ENCODE assay signal across 8 cellular contexts in the genomic region with DNA sequence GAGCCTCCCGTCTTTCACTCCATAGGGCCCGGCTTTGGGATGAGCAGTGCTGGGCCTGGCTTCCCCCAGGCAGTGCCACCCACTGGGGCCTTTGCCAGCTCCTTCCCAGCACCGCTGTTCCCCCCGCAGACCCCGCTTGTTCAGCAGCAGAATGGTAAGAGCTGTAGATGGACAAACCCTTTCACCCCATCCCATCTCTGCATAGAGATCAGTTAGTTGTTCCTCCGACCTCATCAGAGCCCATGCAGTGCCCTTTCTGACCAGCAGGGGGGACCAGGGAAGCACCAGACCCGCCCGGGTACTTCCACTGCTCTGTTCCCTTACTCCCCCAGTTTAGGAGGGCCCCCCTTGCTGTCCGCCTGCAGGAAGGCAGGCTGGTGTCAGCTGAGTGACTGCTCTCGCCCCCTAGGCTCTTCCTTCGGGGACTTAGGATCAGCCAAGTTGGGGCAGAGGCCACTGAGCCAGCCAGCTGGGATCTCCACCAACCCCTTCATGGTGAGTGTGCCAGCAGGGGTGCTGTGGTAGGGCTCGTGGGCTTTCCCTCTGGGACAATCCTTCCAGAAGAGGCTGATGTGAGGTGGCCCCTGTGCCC. TPM values are rescaled to one million over a fixed set of nuclear protein-coding genes. Genes with fewer than 3 reads are reported as not detected.
DNase-seq lines count a peak whose midpoint lies in the region; ATAC-seq, FAIRE-seq and TF ChIP-seq lines count a peak whose summit lies in the region.

No MANE protein-coding gene starts in this region.

- peaks cover 0 to 13% (median 0%) of the 10 kb centered on the region in 4 donors for H3K36me3 ChIP-seq in transverse colon

- H3K27me3 ChIP-seq in transverse colon: no peaks in the 10 kb centered on the region

- ATAC-seq in HG02610 (IDR thresholded peaks at IDR 0.05; ENCODE audit: unreplicated experiment): peak; percentile 40
- ATAC-seq in GM21360 (IDR thresholded peaks at IDR 0.05; ENCODE audit: unreplicated experiment): no peak

- DNase-seq in COLO668 (lab: John Stamatoyannopoulos, UW; ENCODE audit: unreplicated experiment): peak; percentile 65
- DNase-seq in RCC 7860 (ENCODE audit: low spot score): peak; percentile 46
- DNase-seq in activated T-helper 1 cell treated with anti-CD3 and anti-CD28 coated beads, Interleukin-2, amount 50 U/mL, for 16 hours (ENCODE audit: low read depth in 1 of 2, low spot score in 1 of 2): peak; percentile 68 to 84
- peak; percentile 51 for DNase-seq in fibroblast of the conjunctiva (ENCODE audit: low read depth)
- DNase-seq in nucleus accumbens (lab: John Stamatoyannopoulos, UW): peak in 48 of 56 donors; percentile 9 to 87 (median 46)
- peak; percentile 88 for DNase-seq in transverse colon

- H3K27ac ChIP-seq in transverse colon: no peak overlapping the region

- intact Hi-C loops in transverse colon (cut with DNase I; ENCODE audit: low total_unique reads): loop anchor here (5.0 kb wide), 2 partner anchors 82 to 97 kb away; a partner anchor contains a TSS

- TF ChIP-seq EP300 in transverse colon (IDR thresholded peaks at IDR 0.05; ENCODE audit: low read depth): no peak

- no peak for FAIRE-seq in RCC 7860 (lab: Jason Lieb, UNC)

- in situ Hi-C loops in transverse colon (cut with MboI; ENCODE audit: low pct_ligation_motif_present in 1 of 4, low pct_unique_long_range_greater_than_20kb in 1 of 4, low sequenced_read_pairs in 3 of 4): no loop called here

- H3K9me3 ChIP-seq in transverse colon: no peaks in the 10 kb centered on the region

- H3K4me3 ChIP-seq in transverse colon: no peak overlapping the region

- peak; percentile 93 to 97 (median 96) for TF ChIP-seq CTCF in transverse colon (IDR thresholded peaks at IDR 0.05)

- 40% methylated on average over 12 of the region's 12 CpGs; no CpG with 5 or more reads in 1 of the 2 donors for WGBS in transverse colon (ENCODE audit: low coverage in 1 of 2), 2 donors

- no peak for TF ChIP-seq POLR2A in transverse colon (IDR thresholded peaks at IDR 0.05)

- peaks cover 0 to 25% (median 15%) of the 10 kb centered on the region in 4 donors for H3K4me1 ChIP-seq in transverse colon

RNA-seq across cellular contexts. Expression of a gene that starts 9.8 kb away (rescaled TPM):
- 10 to 100 TPM in 1 of 4 donors, 1 to 10 TPM in 1, under 1 TPM in 1, not detected in 1; 0.96 to 52.4 (median 2.7) TPM for total RNA-seq in transverse colon

RNA-seq across cellular contexts. Expression of a gene that starts 22.0 kb away (rescaled TPM):
- total RNA-seq in transverse colon: 100 to 1,000 TPM; 115 to 508 (median 151) TPM

RNA-seq across cellular contexts. Expression of a gene that starts 22.2 kb away (rescaled TPM):
- total RNA-seq in transverse colon: under 1 TPM in 2 of 4 donors, not detected in 2; 0.14 to 0.79 TPM

RNA-seq across cellular contexts. Expression of a gene that starts 24.9 kb away (rescaled TPM):
- total RNA-seq in transverse colon: 100 to 1,000 TPM in 2 of 4 donors, 10 to 100 TPM in 2; 63.8 to 154 (median 102) TPM

RNA-seq across cellular contexts. Expression of a gene that starts 38.3 kb away (rescaled TPM):
- total RNA-seq in transverse colon: 10 to 100 TPM in 2 of 4 donors, 1 to 10 TPM in 2; 5.6 to 46.2 (median 11.7) TPM
